In the genomic region with DNA sequence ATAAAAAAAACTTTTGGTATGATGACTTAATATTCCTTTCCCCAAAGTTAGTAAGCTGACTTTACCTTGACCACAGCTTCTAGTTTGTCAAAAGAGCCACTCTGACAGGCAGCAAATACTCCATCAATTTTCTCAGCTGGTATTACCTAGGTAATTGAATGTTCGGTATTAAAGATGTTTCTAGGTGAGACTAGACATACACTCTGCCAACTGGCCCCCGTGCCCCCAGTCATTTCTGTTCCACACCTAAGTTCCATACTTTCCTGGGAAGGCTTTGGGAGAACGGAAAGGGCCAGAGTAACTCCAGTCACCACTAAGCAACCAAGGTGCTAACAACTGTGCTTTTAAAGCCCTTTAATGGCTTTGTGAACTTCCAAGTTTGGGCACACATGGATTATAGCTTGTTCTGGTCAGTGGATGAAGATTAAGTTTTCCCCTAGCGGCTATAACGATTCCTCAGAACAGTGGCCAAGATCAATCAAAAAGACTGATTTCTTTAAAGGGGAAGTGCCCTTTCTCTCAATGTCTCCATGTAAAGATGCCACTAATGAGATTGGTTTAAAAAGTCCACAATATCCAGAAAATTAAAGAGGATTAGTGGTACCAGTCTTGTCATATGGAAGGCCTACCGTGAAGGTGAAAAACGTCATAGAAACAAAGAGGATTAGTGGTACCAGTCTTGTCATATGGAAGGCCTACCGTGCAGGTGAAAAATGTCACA, we compare ENCODE assay signal across 9 cellular contexts. TPM values are rescaled to one million over a fixed set of nuclear protein-coding genes. Genes with fewer than 3 reads are reported as not detected.
DNase-seq lines count a peak whose midpoint lies in the region; FAIRE-seq and TF ChIP-seq lines count a peak whose summit lies in the region.
"Had no signal": no experiment of that assay in that cellular context is flagged by ENCODE, and none has a peak within 500 bp of the region (broad histone marks: within the 10 kb centered on the region; RNA-seq: fewer than 3 reads in every experiment).

No MANE protein-coding gene starts in this region.

- H3K4me1 ChIP-seq in OCI-LY7 (ENCODE audit: insufficient read depth, low read length, poor library complexity, severe bottlenecking) = peaks cover 38% of the 10 kb centered on the region
- peaks cover 20% of the 10 kb centered on the region for H3K4me1 ChIP-seq in effector memory CD4-positive, alpha-beta T cell (ENCODE audit: control insufficient read depth, insufficient read depth, low read length, poor library complexity, severe bottlenecking)

- peaks cover 80% of the 10 kb centered on the region for H3K36me3 Mint-ChIP-seq in activated CD4-positive, alpha-beta T cell treated with anti-CD3 and anti-CD28 coated beads, Interleukin-2, amount 10 ng/mL, durations not matched to agents 24 days and 14 days (ENCODE audit: low read depth)
- H3K36me3 Mint-ChIP-seq in progenitor cell of endocrine pancreas (ENCODE audit: insufficient read depth) = peaks cover 42% of the 10 kb centered on the region

- H3K9me3 ChIP-seq in OCI-LY7 (ENCODE audit: low read length) = no peaks in the 10 kb centered on the region
- H3K9me3 ChIP-seq in effector memory CD4-positive, alpha-beta T cell (ENCODE audit: control insufficient read depth, low read length) = no peaks in the 10 kb centered on the region

- peaks cover 36% of the 10 kb centered on the region for H3K4me1 Mint-ChIP-seq in activated CD4-positive, alpha-beta T cell treated with anti-CD3 and anti-CD28 coated beads, Interleukin-2, amount 10 ng/mL, durations not matched to agents 24 days and 14 days
- H3K4me1 Mint-ChIP-seq in progenitor cell of endocrine pancreas (ENCODE audit: low read depth) = peaks cover 16% of the 10 kb centered on the region

- FAIRE-seq in bronchial epithelial cell (lab: Jason Lieb, UNC) (peak; percentile 32), HTR-8/SVneo (lab: Jason Lieb, UNC) (no peak)

- H3K27ac ChIP-seq in OCI-LY7 (ENCODE audit: low read depth, low read length, poor library complexity, severe bottlenecking) = peak overlapping the region; percentile 34
- no peak overlapping the region for H3K27ac ChIP-seq in effector memory CD4-positive, alpha-beta T cell (ENCODE audit: insufficient read depth, low read length, poor library complexity, severe bottlenecking)

- H3K4me3 Mint-ChIP-seq in activated CD4-positive, alpha-beta T cell treated with anti-CD3 and anti-CD28 coated beads, Interleukin-2, amount 10 ng/mL, durations not matched to agents 24 days and 14 days = no peak overlapping the region
- H3K4me3 Mint-ChIP-seq in progenitor cell of endocrine pancreas (ENCODE audit: low read depth) = no peak overlapping the region
- H3K4me3 Mint-ChIP-seq: dendritic cell treated with granulocyte-macrophage colony-stimulating factor and Interleukin-4, amounts not matched to agents 40 ng/mL and 50 ng/mL, for 4 days had no signal

- CTCF ChIA-PET in OCI-LY7 (lab: Charles Lee; ENCODE audit: unreplicated experiment) = no interaction called here

- no peak overlapping the region for H2AFZ ChIP-seq in OCI-LY7 (ENCODE audit: low read length)

- peak overlapping the region; percentile 21; the same call in 1 of the 2 replicates for H3K4me2 ChIP-seq in OCI-LY7 (ENCODE audit: low read length)

- peaks cover 37% of the 10 kb centered on the region for H3K79me2 ChIP-seq in OCI-LY7 (ENCODE audit: insufficient read depth, low read depth, low read length)

- intact Hi-C loops in activated CD4-positive, alpha-beta T cell treated with anti-CD3 and anti-CD28 coated beads, Interleukin-2, amount 10 ng/mL, durations not matched to agents 24 days and 14 days (cut with micrococcal nuclease) = no loop called here
- intact Hi-C loops in OCI-LY7 (cut with micrococcal nuclease; ENCODE audit: unreplicated experiment) = no loop called here

- POLR2A ChIA-PET in OCI-LY7 (lab: Charles Lee) = interaction anchor here (1.1 to 2.3 kb wide), 3 partner anchors 8 to 15 kb away, joined by 3 to 6 read pairs (median 5); no protein-coding TSS in a partner anchor

- H3K27me3 Mint-ChIP-seq in activated CD4-positive, alpha-beta T cell treated with anti-CD3 and anti-CD28 coated beads, Interleukin-2, amount 10 ng/mL, durations not matched to agents 24 days and 14 days = no peaks in the 10 kb centered on the region
- no peaks in the 10 kb centered on the region for H3K27me3 Mint-ChIP-seq in progenitor cell of endocrine pancreas
- H3K27me3 Mint-ChIP-seq: dendritic cell treated with granulocyte-macrophage colony-stimulating factor and Interleukin-4, amounts not matched to agents 40 ng/mL and 50 ng/mL, for 4 days had no signal

- no peaks in the 10 kb centered on the region for H3K9me2 ChIP-seq in OCI-LY7 (ENCODE audit: insufficient read depth, low read length)

- no TSS peak for BruUV-seq in OCI-LY7 (replicated peaks; lab: Mats Ljungman, UMichigan)

- peaks cover 28% of the 10 kb centered on the region for H4K20me1 ChIP-seq in OCI-LY7 (ENCODE audit: insufficient read depth, low read length)

- no peaks in the 10 kb centered on the region for H3K27me3 ChIP-seq in bronchial epithelial cell (ENCODE audit: control insufficient read depth, insufficient read depth, low read length)
- H3K27me3 ChIP-seq in effector memory CD4-positive, alpha-beta T cell (replicated peaks; ENCODE audit: control insufficient read depth, insufficient read depth, low read length, poor library complexity, severe bottlenecking) = no peaks in the 10 kb centered on the region

- H3K4me3 ChIP-seq in OCI-LY7 (ENCODE audit: low read depth, low read length, poor library complexity, severe bottlenecking) (no peak overlapping the region), bronchial epithelial cell (ENCODE audit: low read depth, low read length) (no peak overlapping the region)
- no peak overlapping the region for H3K4me3 ChIP-seq in effector memory CD4-positive, alpha-beta T cell (ENCODE audit: insufficient read depth, low read depth, low read length, poor library complexity, severe bottlenecking)

- no peaks in the 10 kb centered on the region for H3K9me3 Mint-ChIP-seq in activated CD4-positive, alpha-beta T cell treated with anti-CD3 and anti-CD28 coated beads, Interleukin-2, amount 10 ng/mL, durations not matched to agents 24 days and 14 days
- H3K9me3 Mint-ChIP-seq in progenitor cell of endocrine pancreas (ENCODE audit: low read depth) = no peaks in the 10 kb centered on the region
- H3K9me3 Mint-ChIP-seq: dendritic cell treated with granulocyte-macrophage colony-stimulating factor and Interleukin-4, amounts not matched to agents 40 ng/mL and 50 ng/mL, for 4 days had no signal

- peak overlapping the region; percentile 14 for H3K27ac Mint-ChIP-seq in activated CD4-positive, alpha-beta T cell treated with anti-CD3 and anti-CD28 coated beads, Interleukin-2, amount 10 ng/mL, durations not matched to agents 24 days and 14 days
- peak overlapping the region; percentile 50 for H3K27ac Mint-ChIP-seq in progenitor cell of endocrine pancreas
- H3K27ac Mint-ChIP-seq: dendritic cell treated with granulocyte-macrophage colony-stimulating factor and Interleukin-4, amounts not matched to agents 40 ng/mL and 50 ng/mL, for 4 days had no signal

- TF ChIP-seq CTCF in OCI-LY7 (conservative IDR thresholded peaks at IDR 0.05; ENCODE audit: low read length) = peak; percentile 31; the same call in 1 of the 2 replicates
- TF ChIP-seq CTCF in bronchial epithelial cell (IDR thresholded peaks at IDR 0.05; ENCODE audit: insufficient read depth, low read length, severe bottlenecking) = no peak
- TF ChIP-seq CTCF in progenitor cell of endocrine pancreas (IDR thresholded peaks at IDR 0.05; ENCODE audit: unreplicated experiment) = no peak

- peaks cover 98% of the 10 kb centered on the region for H3K36me3 ChIP-seq in OCI-LY7 (ENCODE audit: insufficient read depth, low read length)
- H3K36me3 ChIP-seq in bronchial epithelial cell (ENCODE audit: control insufficient read depth, insufficient read depth, low read length) = peaks cover 17% of the 10 kb centered on the region
- peaks cover 52% of the 10 kb centered on the region for H3K36me3 ChIP-seq in effector memory CD4-positive, alpha-beta T cell (ENCODE audit: control insufficient read depth, insufficient read depth, low read length)

- no peak for DNase-seq in activated CD4-positive, alpha-beta T cell treated with anti-CD3 and anti-CD28 coated beads, Interleukin-2, amount 10 ng/mL, durations not matched to agents 24 days and 14 days
- DNase-seq in activated CD4-positive, alpha-beta T cell treated with anti-CD3 and anti-CD28 coated beads for 1 hour = no peak
- DNase-seq in OCI-LY7 (ENCODE audit: low spot score) (peak; percentile 50), bronchial epithelial cell (ENCODE audit: low read depth) (peak; percentile 56), progenitor cell of endocrine pancreas (ENCODE audit: low spot score, unreplicated experiment) (no peak), NCI-H187 treated with DMSO at 0.1 percent for 48 hours (lab: John Stamatoyannopoulos, UW) (no peak), HTR-8/SVneo (ENCODE audit: insufficient read length, low spot score) (no peak)
- no peak for DNase-seq in effector memory CD4-positive, alpha-beta T cell

RNA-seq across cellular contexts. Expression of gene EIF4A2, which starts 7.0 kb away (rescaled TPM):
- 502 and 507 TPM in 2 replicates for total RNA-seq in activated CD4-positive, alpha-beta T cell treated with anti-CD3 and anti-CD28 coated beads, Interleukin-2, amount 10 ng/mL, durations not matched to agents 24 days and 14 days
- 506 and 596 TPM in 2 replicates for total RNA-seq in OCI-LY7 (2014; rRNA removed; shearing (Covaris generic))
- 425 and 437 TPM in 2 replicates for total RNA-seq in OCI-LY7 (2022)
- 357 and 614 TPM in 2 replicates for total RNA-seq in bronchial epithelial cell
- 498 and 504 TPM in 2 replicates for total RNA-seq in progenitor cell of endocrine pancreas

RNA-seq across cellular contexts. Expression of gene RFC4, which starts 15.9 kb away (rescaled TPM):
- total RNA-seq in activated CD4-positive, alpha-beta T cell treated with anti-CD3 and anti-CD28 coated beads, Interleukin-2, amount 10 ng/mL, durations not matched to agents 24 days and 14 days = 116 and 119 TPM in 2 replicates
- 114 and 137 TPM in 2 replicates for total RNA-seq in OCI-LY7 (2014; rRNA removed; shearing (Covaris generic))
- total RNA-seq in OCI-LY7 (2022) = 118 and 126 TPM in 2 replicates
- total RNA-seq in bronchial epithelial cell = 12.4 and 26.1 TPM in 2 replicates
- 51.3 and 54.3 TPM in 2 replicates for total RNA-seq in progenitor cell of endocrine pancreas

RNA-seq across cellular contexts. Expression of gene ADIPOQ, which starts 52.1 kb away (rescaled TPM):
- not detected in 2 replicates for total RNA-seq in activated CD4-positive, alpha-beta T cell treated with anti-CD3 and anti-CD28 coated beads, Interleukin-2, amount 10 ng/mL, durations not matched to agents 24 days and 14 days
- not detected in 2 replicates for total RNA-seq in OCI-LY7 (2014; rRNA removed; shearing (Covaris generic))
- total RNA-seq in OCI-LY7 (2022) = not detected in 2 replicates
- not detected in 2 replicates for total RNA-seq in bronchial epithelial cell
- not detected in 2 replicates for total RNA-seq in progenitor cell of endocrine pancreas

Comparison
In these comparisons a context has a peak if more than half of its experiments do, and no peak if none do; other contexts are left out.
1. DNase-seq: peak in OCI-LY7 (single experiment) and bronchial epithelial cell (single experiment); none in activated CD4-positive, alpha-beta T cell treated with anti-CD3 and anti-CD28 coated beads, Interleukin-2, amount 10 ng/mL, durations not matched to agents 24 days and 14 days (single experiment), activated CD4-positive, alpha-beta T cell treated with anti-CD3 and anti-CD28 coated beads for 1 hour (single experiment), progenitor cell of endocrine pancreas (single experiment), NCI-H187 treated with DMSO at 0.1 percent for 48 hours (single experiment), HTR-8/SVneo (single experiment) and effector memory CD4-positive, alpha-beta T cell (0 of 3).